In genomic region chr9:98045234-98046160, GRCh38 we compare ENCODE assay signal across 1 cellular context.
TF ChIP-seq lines count a peak whose summit lies in the region.

No MANE protein-coding gene starts in this region.

TF ChIP-seq in GM12878, 131 proteins besides CTCF, POLR2A, EP300 and RAD21 (continued from another document):
- TF ChIP-seq E4F1 (IDR thresholded peaks at IDR 0.05; ENCODE audit: borderline replicate concordance, partially characterized antibody) (peak; percentile 85), BRCA1 (IDR thresholded peaks at IDR 0.05; ENCODE audit: low read depth, low read length) (no peak)
